ENCODE assay signal across 26 cellular contexts in genomic region chr1:180800945-180801344, GRCh38.
A peak's percentile ranks its signal among the peaks of the same experiment; 100 is the strongest.
DNase-seq lines count a peak whose midpoint lies in the region; ATAC-seq, FAIRE-seq and TF ChIP-seq lines count a peak whose summit lies in the region.
"Had no signal": no experiment of that assay in that cellular context is flagged by ENCODE, and none has a peak within 500 bp of the region (broad histone marks: within the 10 kb centered on the region; RNA-seq: fewer than 3 reads in every experiment).

No MANE protein-coding gene starts in this region.

- no peaks in the 10 kb centered on the region for H4K20me1 ChIP-seq in HepG2 (ENCODE audit: insufficient read depth, low read length)

- no peaks in the 10 kb centered on the region for H3K4me1 ChIP-seq in HepG2 (ENCODE audit: insufficient read depth, low read length)
- H3K4me1 ChIP-seq in right lobe of liver = no peaks in the 10 kb centered on the region
- H3K4me1 ChIP-seq: tibial nerve had no signal

- FAIRE-seq in HepG2 (lab: Jason Lieb, UNC) = no peak
- FAIRE-seq: colon, GM12878, K562, kidney had no signal

- peaks cover 11% of the 10 kb centered on the region for H3K4me1 Mint-ChIP-seq in activated naive CD8-positive, alpha-beta T cell treated with anti-CD3 and anti-CD28 coated beads for 36 hours
- H3K4me1 Mint-ChIP-seq: mesothelial cell of epicardium had no signal

- ATAC-seq in HepG2 (no peak), right lobe of liver (no peak)
- ATAC-seq: activated CD8-positive, alpha-beta T cell treated with anti-CD3 and anti-CD28 coated beads, Interleukin-2, amount 10 ng/mL, durations not matched to agents 7 days and 5 days; activated naive CD4-positive, alpha-beta T cell treated with anti-CD3 and anti-CD28 coated beads, Interleukin-2, amount 50 U/mL, for 72 hours; GM12878; K562; naive thymus-derived CD4-positive, alpha-beta T cell; T-helper 17 cell had no signal

- H3K4me3 Mint-ChIP-seq in activated naive CD8-positive, alpha-beta T cell treated with anti-CD3 and anti-CD28 coated beads for 36 hours = no peak overlapping the region
- H3K4me3 Mint-ChIP-seq: activated CD8-positive, alpha-beta T cell treated with anti-CD3 and anti-CD28 coated beads, Interleukin-2, amount 10 ng/mL, durations not matched to agents 7 days and 5 days; mesothelial cell of epicardium; naive thymus-derived CD4-positive, alpha-beta T cell; T-helper 17 cell had no signal

- H3K79me2 ChIP-seq in HepG2 (ENCODE audit: insufficient read depth, low read length) = no peaks in the 10 kb centered on the region

- whole genome bisulfite sequencing in HepG2 (ENCODE audit: low lambda C conversion rate) = 94% methylated on average over 1 of the region's 1 CpG
- 78% methylated on average over 1 of the region's 1 CpG for WGBS in right lobe of liver (ENCODE audit: insufficient coverage, low coverage, low lambda C conversion rate, missing lambda C conversion rate)

- H3K36me3 Mint-ChIP-seq in activated naive CD8-positive, alpha-beta T cell treated with anti-CD3 and anti-CD28 coated beads for 36 hours = peaks cover 6% of the 10 kb centered on the region
- H3K36me3 Mint-ChIP-seq: activated naive CD4-positive, alpha-beta T cell treated with anti-CD3 and anti-CD28 coated beads, Interleukin-2, amount 50 U/mL, for 72 hours had no signal

- no peak for TF ChIP-seq EP300 in HepG2 (IDR thresholded peaks at IDR 0.05; ENCODE audit: low read depth in 2 of 2, low read length in 2 of 2)
- no peak for TF ChIP-seq EP300 in HepG2 (CRISPR knock-in tag; IDR thresholded peaks at IDR 0.05; ENCODE audit: borderline replicate concordance)

- CTCF ChIA-PET in HepG2 (lab: Yijun Ruan, JAX; ENCODE audit: low intra/inter-chr PET ratio, low total read pairs) = no interaction called here

- H3K27ac ChIP-seq in HepG2 (ENCODE audit: extremely low read length, insufficient read depth, low read length) (no peak overlapping the region), right lobe of liver (no peak overlapping the region)
- H3K27ac ChIP-seq: epithelial cell of prostate, SJSA1, tibial nerve had no signal

- H3K4me2 ChIP-seq in HepG2 (ENCODE audit: low read depth, low read length) = no peak overlapping the region

- DNase-seq in HepG2 (ENCODE audit: low spot score) (no peak), right lobe of liver (no peak), NCI-H1694 treated with DMSO at 0.1 percent for 48 hours (lab: John Stamatoyannopoulos, UW) (peak; percentile 92), NCI-H748 (lab: John Stamatoyannopoulos, UW; ENCODE audit: unreplicated experiment) (peak; percentile 57), DMS53 (lab: John Stamatoyannopoulos, UW) (no peak), SKM-1 treated with dmso at 0.1 percent for 144 hours (lab: John Stamatoyannopoulos, UW; ENCODE audit: unreplicated experiment) (no peak)
- no peak for DNase-seq in stimulated activated CD4-positive, alpha-beta T cell treated with anti-CD3 and anti-CD28 coated beads, Interleukin-4, amount 100 ng/mL, for 1 hour
- no peak for DNase-seq in activated naive CD8-positive, alpha-beta T cell treated with anti-CD3 and anti-CD28 coated beads for 36 hours
- DNase-seq: ACHN; activated CD8-positive, alpha-beta T cell treated with anti-CD3 and anti-CD28 coated beads, Interleukin-2, amount 10 ng/mL, durations not matched to agents 7 days and 5 days; anterior cingulate cortex; effector CD4-positive, alpha-beta T cell; kidney; naive thymus-derived CD4-positive, alpha-beta T cell; NCI-H187 treated with DMSO at 0.1 percent for 48 hours; nucleus accumbens; T-helper 17 cell had no signal

- H3K9me3 ChIP-seq in HepG2 (ENCODE audit: low read length) = no peaks in the 10 kb centered on the region
- H3K9me3 ChIP-seq in right lobe of liver = no peaks in the 10 kb centered on the region
- H3K9me3 ChIP-seq: SJSA1, tibial nerve had no signal

- TF ChIP-seq POLR2A in HepG2 (IDR thresholded peaks at IDR 0.05; ENCODE audit: insufficient read depth in 1 of 2, low read depth in 2 of 2, low read length in 2 of 2) = no peak
- TF ChIP-seq POLR2A in right lobe of liver (IDR thresholded peaks at IDR 0.05) = no peak

- no peak overlapping the region for H3K9ac ChIP-seq in HepG2 (ENCODE audit: insufficient read depth, low read depth, low read length)

- POLR2A ChIA-PET in HepG2 (lab: Yijun Ruan, JAX) = no interaction called here

- intact Hi-C loops in HepG2 (cut with micrococcal nuclease; ENCODE audit: unreplicated experiment) (no loop called here), right lobe of liver (cut with DNase I) (no loop called here)

- no peak overlapping the region for H2AFZ ChIP-seq in HepG2 (ENCODE audit: low read length)

- no peaks in the 10 kb centered on the region for H3K9me3 Mint-ChIP-seq in activated naive CD8-positive, alpha-beta T cell treated with anti-CD3 and anti-CD28 coated beads for 36 hours
- H3K9me3 Mint-ChIP-seq: activated naive CD4-positive, alpha-beta T cell treated with anti-CD3 and anti-CD28 coated beads, Interleukin-2, amount 50 U/mL, for 72 hours; activated T-helper 2 cell treated with anti-CD3 and anti-CD28 coated beads, Interferon-gamma antibody, Interleukin-2, Interleukin-4, amounts not matched to agents 10 μg/mL and 5 μg/mL and 100 μg/mL, durations not matched to agents 14 hours and 24 hours and 36 hours; mesothelial cell of epicardium; naive thymus-derived CD4-positive, alpha-beta T cell had no signal

- H3K27ac Mint-ChIP-seq in activated naive CD8-positive, alpha-beta T cell treated with anti-CD3 and anti-CD28 coated beads for 36 hours = no peak overlapping the region
- H3K27ac Mint-ChIP-seq: activated CD8-positive, alpha-beta T cell treated with anti-CD3 and anti-CD28 coated beads, Interleukin-2, amount 10 ng/mL, durations not matched to agents 7 days and 5 days; activated T-helper 2 cell treated with anti-CD3 and anti-CD28 coated beads, Interferon-gamma antibody, Interleukin-2, Interleukin-4, amounts not matched to agents 10 μg/mL and 5 μg/mL and 100 μg/mL, durations not matched to agents 14 hours and 24 hours and 36 hours; mesothelial cell of epicardium; T-helper 17 cell had no signal

- TF ChIP-seq CTCF in HepG2 (CRISPR knock-in tag; IDR thresholded peaks at IDR 0.05) (no peak), right lobe of liver (IDR thresholded peaks at IDR 0.05) (no peak)

- H3K27me3 ChIP-seq in HepG2 (ENCODE audit: control insufficient read depth in 1 of 2, insufficient read depth in 2 of 2, low read length in 2 of 2) (no peaks in the 10 kb centered on the region), right lobe of liver (no peaks in the 10 kb centered on the region)
- H3K27me3 ChIP-seq: SJSA1, tibial nerve had no signal

- no peak overlapping the region for H3K4me3 ChIP-seq in HepG2 (replicated peaks in 1 of 3; ENCODE audit: insufficient read depth in 1 of 3, low read depth in 2 of 3, low read length in 3 of 3)
- H3K4me3 ChIP-seq in right lobe of liver = no peak overlapping the region
- H3K4me3 ChIP-seq: GM12878, K562, SJSA1, tibial nerve had no signal

- no TSS peak for BruUV-seq in HepG2 (replicated peaks; lab: Mats Ljungman, UMichigan)

- in situ Hi-C loops in HepG2 (cut with HindIII; ENCODE audit: extremely low pct_ligation_motif_present, low pct_unique_long_range_greater_than_20kb) = no loop called here

- TF ChIP-seq RAD21 in HepG2 (CRISPR knock-in tag; IDR thresholded peaks at IDR 0.05) = no peak

- no peaks in the 10 kb centered on the region for H3K27me3 Mint-ChIP-seq in activated naive CD8-positive, alpha-beta T cell treated with anti-CD3 and anti-CD28 coated beads for 36 hours
- H3K27me3 Mint-ChIP-seq: naive thymus-derived CD4-positive, alpha-beta T cell; T-helper 17 cell had no signal

- peaks cover 0 to 2% of the 10 kb centered on the region in 2 experiments; a peak in 1 of 5 replicates for H3K36me3 ChIP-seq in HepG2 (replicated peaks in 1 of 2; ENCODE audit: control insufficient read depth in 1 of 2, insufficient read depth in 2 of 2, low read length in 2 of 2)
- no peaks in the 10 kb centered on the region for H3K36me3 ChIP-seq in right lobe of liver
- H3K36me3 ChIP-seq: SJSA1, tibial nerve had no signal

TF ChIP-seq in HepG2, 621 proteins besides CTCF, POLR2A, EP300 and RAD21:
- no peak for TF ChIP-seq MED8 (CRISPR knock-in tag; IDR thresholded peaks at IDR 0.05; ENCODE audit: insufficient replicate concordance)
- 0 out of 2 replicates have a peak, but pooled peaks have one; percentile 17 for TF ChIP-seq SRF (IDR thresholded peaks at IDR 0.05; ENCODE audit: low read depth, low read length)
- no peak for TF ChIP-seq ZNF101 (CRISPR knock-in tag; IDR thresholded peaks at IDR 0.05; ENCODE audit: borderline replicate concordance, low read depth)

Comparison
In these comparisons a context has a peak if more than half of its experiments do, and no peak if none do; other contexts are left out.
1. DNase-seq: peak in NCI-H1694 treated with DMSO at 0.1 percent for 48 hours (single experiment) and NCI-H748 (single experiment); none in HepG2 (single experiment), right lobe of liver (0 of 3), stimulated activated CD4-positive, alpha-beta T cell treated with anti-CD3 and anti-CD28 coated beads, Interleukin-4, amount 100 ng/mL, for 1 hour (single experiment), DMS53 (single experiment), SKM-1 treated with dmso at 0.1 percent for 144 hours (single experiment) and activated naive CD8-positive, alpha-beta T cell treated with anti-CD3 and anti-CD28 coated beads for 36 hours (single experiment).